8 cellular contexts compared by ENCODE assay signal in the genomic region with DNA sequence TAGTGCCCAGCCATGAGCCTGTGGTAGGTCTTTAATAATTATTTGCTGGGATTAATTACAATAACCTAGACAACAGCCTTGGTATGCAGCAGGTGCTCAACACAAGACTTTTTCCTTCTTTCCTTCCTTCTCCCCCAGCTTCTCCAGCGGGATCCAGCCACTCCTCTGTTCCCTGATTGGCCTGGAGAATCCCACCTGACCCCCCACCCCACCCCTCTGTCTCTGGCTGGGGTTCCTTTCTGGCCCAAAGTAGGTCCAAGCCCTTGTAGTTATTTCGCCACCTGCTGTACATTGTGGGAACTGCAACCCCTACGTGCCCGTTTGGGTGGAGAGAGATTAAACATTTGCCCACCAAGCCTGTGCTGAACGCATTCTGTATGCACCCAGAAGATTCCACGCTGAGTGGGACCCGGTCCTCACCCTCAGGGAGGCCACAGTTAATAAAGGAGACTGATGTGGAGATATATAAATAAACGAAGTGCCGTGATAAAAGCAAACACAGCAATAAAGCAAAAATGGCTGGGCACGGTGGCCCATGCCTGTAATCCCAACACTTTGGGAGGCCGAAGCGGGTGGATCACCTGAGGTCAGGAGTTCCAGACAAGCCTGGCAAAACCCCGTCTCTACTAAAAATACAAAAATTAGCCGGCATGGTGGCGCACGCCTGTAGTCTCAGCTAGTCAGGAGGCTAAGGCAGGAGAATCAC. TPM values are rescaled to one million over a fixed set of nuclear protein-coding genes. Genes with fewer than 3 reads are reported as not detected.
DNase-seq lines count a peak whose midpoint lies in the region; ATAC-seq and TF ChIP-seq lines count a peak whose summit lies in the region.

No MANE protein-coding gene starts in this region.

- TF ChIP-seq CTCF in Caco-2 (IDR thresholded peaks at IDR 0.05; ENCODE audit: insufficient read depth in 1 of 2, low read depth in 1 of 2, low read length in 1 of 2, severe bottlenecking in 1 of 2, unreplicated experiment in 1 of 2) (peak; percentile 92 to 97), HL-60 (IDR thresholded peaks at IDR 0.05; ENCODE audit: insufficient read depth, low read length) (peak; percentile 95), progenitor cell of endocrine pancreas (IDR thresholded peaks at IDR 0.05; ENCODE audit: unreplicated experiment) (peak; percentile 82)

- no peak overlapping the region for H3K4me3 ChIP-seq in Caco-2 (ENCODE audit: low read depth, low read length)
- no peak overlapping the region for H3K4me3 ChIP-seq in HL-60 (replicated peaks; ENCODE audit: insufficient read depth, low read length)

- H3K4me3 Mint-ChIP-seq in Caco-2 (ENCODE audit: unreplicated experiment) (no peak overlapping the region), progenitor cell of endocrine pancreas (ENCODE audit: low read depth) (no peak overlapping the region)
- no peak overlapping the region for H3K4me3 Mint-ChIP-seq in activated T-cell treated with anti-CD3 and anti-CD28 coated beads, Interleukin-2, amount 50 U/mL, for 72 hours

- H3K36me3 Mint-ChIP-seq in Caco-2 (ENCODE audit: insufficient read depth, unreplicated experiment) (peaks cover 34% of the 10 kb centered on the region), progenitor cell of endocrine pancreas (ENCODE audit: insufficient read depth) (peaks cover 4% of the 10 kb centered on the region)
- no peaks in the 10 kb centered on the region for H3K36me3 Mint-ChIP-seq in activated T-cell treated with anti-CD3 and anti-CD28 coated beads, Interleukin-2, amount 50 U/mL, for 72 hours (ENCODE audit: insufficient read depth in 2 of 2)

- peak; percentile 85 to 87 for DNase-seq in Caco-2
- peak in 1 of 2 experiments; percentile 75 for DNase-seq in HL-60 (ENCODE audit: low read depth in 1 of 2, low spot score in 1 of 2)
- DNase-seq in RPMI8226: peak; percentile 64
- DNase-seq in activated T-cell treated with anti-CD3 and anti-CD28 coated beads, Interleukin-2, amount 50 U/mL, for 72 hours: peak; percentile 78 to 80
- peak; percentile 65 for DNase-seq in fibroblast of the conjunctiva (ENCODE audit: low read depth)
- DNase-seq in progenitor cell of endocrine pancreas (ENCODE audit: low spot score, unreplicated experiment): peak; percentile 73
- DNase-seq in NCI-H1105 (lab: John Stamatoyannopoulos, UW): no peak

- CTCF ChIA-PET in Caco-2 (lab: Charles Lee): interaction anchor here (0.6 to 12.6 kb wide), 6 partner anchors 9 to 74 kb away, joined by 3 to 181 read pairs (median 4); no protein-coding TSS in a partner anchor

- no peaks in the 10 kb centered on the region for H3K4me1 Mint-ChIP-seq in Caco-2 (ENCODE audit: low read depth, unreplicated experiment)
- H3K4me1 Mint-ChIP-seq in activated T-cell treated with anti-CD3 and anti-CD28 coated beads, Interleukin-2, amount 50 U/mL, for 72 hours (ENCODE audit: low read depth): peaks cover 32% of the 10 kb centered on the region
- no peaks in the 10 kb centered on the region for H3K4me1 Mint-ChIP-seq in progenitor cell of endocrine pancreas (ENCODE audit: low read depth)

- POLR2A ChIA-PET in Caco-2 (lab: Charles Lee): interaction anchor here (0.5 kb wide), 1 partner anchor 193 kb away, joined by 3 read pairs; no protein-coding TSS in a partner anchor

- no peaks in the 10 kb centered on the region for H3K9me3 ChIP-seq in Caco-2

- no peak overlapping the region; the same call in 1 of the 2 replicates for H3K27ac ChIP-seq in HL-60 (replicated peaks)

- no peaks in the 10 kb centered on the region for H3K27me3 ChIP-seq in Caco-2 (replicated peaks; ENCODE audit: control insufficient read depth, insufficient read depth, low read length)
- H3K27me3 ChIP-seq in HL-60 (ENCODE audit: insufficient read depth, poor library complexity, severe bottlenecking): no peaks in the 10 kb centered on the region

- H3K27ac Mint-ChIP-seq in Caco-2 (ENCODE audit: unreplicated experiment): peak overlapping the region; percentile 14
- no peak overlapping the region for H3K27ac Mint-ChIP-seq in activated T-cell treated with anti-CD3 and anti-CD28 coated beads, Interleukin-2, amount 50 U/mL, for 72 hours
- H3K27ac Mint-ChIP-seq in progenitor cell of endocrine pancreas: no peak overlapping the region

- intact Hi-C loops in Caco-2 (cut with micrococcal nuclease; ENCODE audit: unreplicated experiment): loop anchor here (1.0 to 10.0 kb wide), 4 partner anchors 18 to 190 kb away; partner anchors contain the start of gene PHF21A

- peaks cover 4% of the 10 kb centered on the region for H3K36me3 ChIP-seq in Caco-2 (ENCODE audit: control insufficient read depth, insufficient read depth, low read length)

- peak; percentile 74 to 83 for ATAC-seq in activated T-cell treated with anti-CD3 and anti-CD28 coated beads, Interleukin-2, amount 50 U/mL, for 72 hours (replicated peaks in 1 of 2)
- ATAC-seq in GM18502 (IDR thresholded peaks at IDR 0.05; ENCODE audit: poor library complexity, unreplicated experiment): no peak

- H3K27me3 Mint-ChIP-seq in Caco-2 (ENCODE audit: insufficient read depth, unreplicated experiment) (no peaks in the 10 kb centered on the region), progenitor cell of endocrine pancreas (no peaks in the 10 kb centered on the region)
- no peaks in the 10 kb centered on the region for H3K27me3 Mint-ChIP-seq in activated T-cell treated with anti-CD3 and anti-CD28 coated beads, Interleukin-2, amount 50 U/mL, for 72 hours (ENCODE audit: low read depth)

- H3K4me1 ChIP-seq in Caco-2: no peaks in the 10 kb centered on the region

- no TSS peak for BruUV-seq in Caco-2 (replicated peaks; lab: Mats Ljungman, UMichigan)

- H3K9me3 Mint-ChIP-seq in Caco-2 (ENCODE audit: unreplicated experiment) (no peaks in the 10 kb centered on the region), progenitor cell of endocrine pancreas (ENCODE audit: low read depth) (no peaks in the 10 kb centered on the region)
- H3K9me3 Mint-ChIP-seq in activated T-cell treated with anti-CD3 and anti-CD28 coated beads, Interleukin-2, amount 50 U/mL, for 72 hours: no peaks in the 10 kb centered on the region

RNA-seq across cellular contexts. Expression of gene DGKZ, which starts 32.1 kb away (rescaled TPM):
- total RNA-seq in Caco-2 (2022): 59.3 and 59.5 TPM in 2 replicates
- total RNA-seq in activated T-cell treated with anti-CD3 and anti-CD28 coated beads, Interleukin-2, amount 50 U/mL, for 72 hours: 10 to 100 TPM; 84.2 to 94.0 TPM
- 55.1 and 58.3 TPM in 2 replicates for total RNA-seq in progenitor cell of endocrine pancreas

RNA-seq across cellular contexts. Expression of gene CREB3L1, which starts 37.7 kb away (rescaled TPM):
- total RNA-seq in Caco-2 (2022): 24.9 and 29.5 TPM in 2 replicates
- total RNA-seq in activated T-cell treated with anti-CD3 and anti-CD28 coated beads, Interleukin-2, amount 50 U/mL, for 72 hours: not detected
- 9.5 and 9.6 TPM in 2 replicates for total RNA-seq in progenitor cell of endocrine pancreas
